ENCODE assay signal across 2 cellular contexts in the genomic region with DNA sequence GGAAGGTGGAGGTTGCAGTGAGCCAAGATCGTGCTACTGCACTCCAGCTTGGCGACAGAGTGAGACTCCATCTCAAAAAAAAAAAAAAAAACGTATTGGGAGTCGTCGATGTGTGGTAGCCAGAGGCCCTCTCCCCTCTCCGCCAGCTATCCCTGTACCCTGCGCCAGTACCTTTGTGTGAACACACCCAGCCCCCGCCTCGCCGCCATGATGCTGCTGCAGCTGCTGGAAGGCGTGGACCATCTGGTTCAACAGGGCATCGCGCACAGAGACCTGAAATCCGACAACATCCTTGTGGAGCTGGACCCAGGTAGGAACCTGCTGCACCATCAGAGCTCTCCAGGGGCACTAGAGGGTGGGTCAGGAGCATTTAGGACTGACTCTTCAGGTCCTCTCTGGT.
TF ChIP-seq lines count a peak whose summit lies in the region.

No MANE protein-coding gene starts in this region.

TF ChIP-seq in WTC11, 78 proteins besides CTCF, POLR2A, EP300 and RAD21:
- TF ChIP-seq MYBL2 (CRISPR knock-in tag; IDR thresholded peaks at IDR 0.05) (no peak), OVOL2 (CRISPR knock-in tag; IDR thresholded peaks at IDR 0.05; ENCODE audit: borderline replicate concordance) (no peak), CREM (CRISPR knock-in tag; IDR thresholded peaks at IDR 0.05) (no peak), KAT7 (CRISPR knock-in tag; IDR thresholded peaks at IDR 0.05; ENCODE audit: borderline replicate concordance) (no peak), TEAD1 (CRISPR knock-in tag; IDR thresholded peaks at IDR 0.05) (no peak), MXD4 (CRISPR knock-in tag; IDR thresholded peaks at IDR 0.05; ENCODE audit: borderline replicate concordance) (no peak)
- TF ChIP-seq, protein P1, sequence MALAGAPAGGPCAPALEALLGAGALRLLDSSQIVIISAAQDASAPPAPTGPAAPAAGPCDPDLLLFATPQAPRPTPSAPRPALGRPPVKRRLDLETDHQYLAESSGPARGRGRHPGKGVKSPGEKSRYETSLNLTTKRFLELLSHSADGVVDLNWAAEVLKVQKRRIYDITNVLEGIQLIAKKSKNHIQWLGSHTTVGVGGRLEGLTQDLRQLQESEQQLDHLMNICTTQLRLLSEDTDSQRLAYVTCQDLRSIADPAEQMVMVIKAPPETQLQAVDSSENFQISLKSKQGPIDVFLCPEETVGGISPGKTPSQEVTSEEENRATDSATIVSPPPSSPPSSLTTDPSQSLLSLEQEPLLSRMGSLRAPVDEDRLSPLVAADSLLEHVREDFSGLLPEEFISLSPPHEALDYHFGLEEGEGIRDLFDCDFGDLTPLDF (CRISPR knock-in tag; IDR thresholded peaks at IDR 0.05): no peak
- TF ChIP-seq, protein P2, sequence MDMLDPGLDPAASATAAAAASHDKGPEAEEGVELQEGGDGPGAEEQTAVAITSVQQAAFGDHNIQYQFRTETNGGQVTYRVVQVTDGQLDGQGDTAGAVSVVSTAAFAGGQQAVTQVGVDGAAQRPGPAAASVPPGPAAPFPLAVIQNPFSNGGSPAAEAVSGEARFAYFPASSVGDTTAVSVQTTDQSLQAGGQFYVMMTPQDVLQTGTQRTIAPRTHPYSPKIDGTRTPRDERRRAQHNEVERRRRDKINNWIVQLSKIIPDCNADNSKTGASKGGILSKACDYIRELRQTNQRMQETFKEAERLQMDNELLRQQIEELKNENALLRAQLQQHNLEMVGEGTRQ (CRISPR knock-in tag; IDR thresholded peaks at IDR 0.05): no peak

TF ChIP-seq in K562, 482 proteins besides CTCF, POLR2A, EP300 and RAD21:
- TF ChIP-seq TGIF2 (CRISPR knock-in tag; IDR thresholded peaks at IDR 0.05): no peak
- peak; percentile 34; the same call in 1 of the 2 replicates for TF ChIP-seq POLR2G (IDR thresholded peaks at IDR 0.05; ENCODE audit: low read depth, low read length)
- no peak for TF ChIP-seq TEAD4 (IDR thresholded peaks at IDR 0.05; ENCODE audit: low read length)
- no peak for TF ChIP-seq TEAD4 (CRISPR knock-in tag; IDR thresholded peaks at IDR 0.05; ENCODE audit: borderline replicate concordance)
TF ChIP-seq in K562: peak in this region for 1.
